In genomic region chr10:31321396-31321941, GRCh38 we compare ENCODE assay signal across 9 cellular contexts. TPM values are rescaled to one million over a fixed set of nuclear protein-coding genes. Genes with fewer than 3 reads are reported as not detected.
DNase-seq lines count a peak whose midpoint lies in the region; ATAC-seq and TF ChIP-seq lines count a peak whose summit lies in the region.
"Had no signal": no experiment of that assay in that cellular context is flagged by ENCODE, and none has a peak within 500 bp of the region (broad histone marks: within the 10 kb centered on the region; RNA-seq: fewer than 3 reads in every experiment).

No MANE protein-coding gene starts in this region.

- H3K4me3 Mint-ChIP-seq in HFFc6, result peak overlapping the region; percentile 98
- peak overlapping the region; percentile 91 to 92 for H3K4me3 Mint-ChIP-seq in activated T-cell treated with anti-CD3 and anti-CD28 coated beads, Interleukin-2, amount 50 U/mL, for 72 hours

- no peaks in the 10 kb centered on the region for H3K4me1 ChIP-seq in hepatocyte (ENCODE audit: insufficient read depth)

- no peak for ATAC-seq in activated T-cell treated with anti-CD3 and anti-CD28 coated beads, Interleukin-2, amount 50 U/mL, for 72 hours (replicated peaks in 1 of 2)
- ATAC-seq in stimulated activated naive CD8-positive, alpha-beta T cell treated with anti-CD3 and anti-CD28 coated beads, Interleukin-15, Interleukin-2, amounts not matched to agents 100 U/mL and 50 U/mL, for 24 hours, result no peak
- ATAC-seq in HG02588 (IDR thresholded peaks at IDR 0.05; ENCODE audit: unreplicated experiment), result no peak
- no peak for ATAC-seq in GM19395 (IDR thresholded peaks at IDR 0.05; ENCODE audit: unreplicated experiment)
- no peak for ATAC-seq in HG03565 (IDR thresholded peaks at IDR 0.05; ENCODE audit: unreplicated experiment)
- ATAC-seq: mucosa of descending colon had no signal

- H2AFZ ChIP-seq in hepatocyte, result peak overlapping the region; percentile 7

- TF ChIP-seq CTCF in HFFc6 (IDR thresholded peaks at IDR 0.05), result no peak
- no peak for TF ChIP-seq CTCF in hepatocyte (IDR thresholded peaks at IDR 0.05; ENCODE audit: poor library complexity)

- H3K36me3 Mint-ChIP-seq in HFFc6 (ENCODE audit: low read depth), result peaks cover 12% of the 10 kb centered on the region; the same call in 1 of the 2 replicates
- H3K36me3 Mint-ChIP-seq in activated T-cell treated with anti-CD3 and anti-CD28 coated beads, Interleukin-2, amount 50 U/mL, for 72 hours (ENCODE audit: insufficient read depth in 2 of 2), result peaks cover 3 to 4% of the 10 kb centered on the region in 2 donors

- no peaks in the 10 kb centered on the region for H3K9me3 Mint-ChIP-seq in HFFc6
- H3K9me3 Mint-ChIP-seq in activated T-cell treated with anti-CD3 and anti-CD28 coated beads, Interleukin-2, amount 50 U/mL, for 72 hours, result no peaks in the 10 kb centered on the region

- H3K27me3 ChIP-seq in hepatocyte, result peaks cover 42% of the 10 kb centered on the region

- no peaks in the 10 kb centered on the region for H3K9me2 ChIP-seq in hepatocyte (replicated peaks; ENCODE audit: insufficient read depth)

- H3K4me1 Mint-ChIP-seq in HFFc6 (ENCODE audit: low read depth), result peaks cover 70% of the 10 kb centered on the region
- peaks cover 62% of the 10 kb centered on the region for H3K4me1 Mint-ChIP-seq in activated T-cell treated with anti-CD3 and anti-CD28 coated beads, Interleukin-2, amount 50 U/mL, for 72 hours (ENCODE audit: low read depth)

- peaks cover 60% of the 10 kb centered on the region for H3K79me2 ChIP-seq in hepatocyte

- H3K36me3 ChIP-seq in hepatocyte (replicated peaks; ENCODE audit: insufficient read depth, low read depth), result no peaks in the 10 kb centered on the region

- DNase-seq in CD1c-positive myeloid dendritic cell (ENCODE audit: extremely low spot score) (peak; percentile 20), HFFc6 (no peak), hepatocyte (ENCODE audit: low spot score) (no peak)
- peak; percentile 19 for DNase-seq in activated T-cell treated with anti-CD3 and anti-CD28 coated beads, Interleukin-2, amount 50 U/mL, for 72 hours
- peak; percentile 8 for DNase-seq in stimulated activated naive CD8-positive, alpha-beta T cell treated with anti-CD3 and anti-CD28 coated beads, Interleukin-15, Interleukin-2, amounts not matched to agents 100 U/mL and 50 U/mL, for 24 hours

- H3K27ac Mint-ChIP-seq in HFFc6, result peak overlapping the region; percentile 89
- H3K27ac Mint-ChIP-seq in activated T-cell treated with anti-CD3 and anti-CD28 coated beads, Interleukin-2, amount 50 U/mL, for 72 hours, result peak overlapping the region; percentile 63

- H3K9me3 ChIP-seq in hepatocyte (ENCODE audit: low read depth), result no peaks in the 10 kb centered on the region
- H3K9me3 ChIP-seq: mucosa of descending colon had no signal

- peak overlapping the region; percentile 78 for H3K4me3 ChIP-seq in hepatocyte

- H3K27ac ChIP-seq in hepatocyte, result peak overlapping the region; percentile 86

- H3K27me3 Mint-ChIP-seq in HFFc6 (ENCODE audit: insufficient read depth), result peaks cover 1% of the 10 kb centered on the region; the same call in 1 of the 2 replicates
- no peaks in the 10 kb centered on the region for H3K27me3 Mint-ChIP-seq in activated T-cell treated with anti-CD3 and anti-CD28 coated beads, Interleukin-2, amount 50 U/mL, for 72 hours (ENCODE audit: low read depth)

- H3K4me2 ChIP-seq in hepatocyte, result peak overlapping the region; percentile 84

- peaks cover 7% of the 10 kb centered on the region for H4K20me1 ChIP-seq in hepatocyte (ENCODE audit: insufficient read depth, poor library complexity, severe bottlenecking)

- WGBS in hepatocyte (ENCODE audit: low lambda C conversion rate, missing lambda C conversion rate), result 32% methylated on average over 10 of the region's 10 CpGs

RNA-seq across cellular contexts. Expression of gene ZEB1, which starts 2.5 kb away (rescaled TPM):
- total RNA-seq in HFFc6 (2021; fragmentation: NEBNext Ultra II Directional; extraction: Animal tissue kit (Norgen Biotek cat#: 25700)), result 10 to 100 TPM; 46.2 to 59.5 (median 53.2) TPM
- 10 to 100 TPM; 45.4 to 52.5 TPM for total RNA-seq in activated T-cell treated with anti-CD3 and anti-CD28 coated beads, Interleukin-2, amount 50 U/mL, for 72 hours
- 14.3 and 25.2 TPM in 2 replicates for total RNA-seq in hepatocyte
- polyA plus RNA-seq in hepatocyte, result 11.9 and 13.6 TPM in 2 replicates

Comparison
In these comparisons a context has a peak if more than half of its experiments do, and no peak if none do; other contexts are left out.
1. DNase-seq: peak in CD1c-positive myeloid dendritic cell (single experiment), activated T-cell treated with anti-CD3 and anti-CD28 coated beads, Interleukin-2, amount 50 U/mL, for 72 hours (2 of 2) and stimulated activated naive CD8-positive, alpha-beta T cell treated with anti-CD3 and anti-CD28 coated beads, Interleukin-15, Interleukin-2, amounts not matched to agents 100 U/mL and 50 U/mL, for 24 hours (single experiment); none in HFFc6 (single experiment) and hepatocyte (single experiment).